Comparison of ENCODE assay signal across 1 cellular context in the genomic region with DNA sequence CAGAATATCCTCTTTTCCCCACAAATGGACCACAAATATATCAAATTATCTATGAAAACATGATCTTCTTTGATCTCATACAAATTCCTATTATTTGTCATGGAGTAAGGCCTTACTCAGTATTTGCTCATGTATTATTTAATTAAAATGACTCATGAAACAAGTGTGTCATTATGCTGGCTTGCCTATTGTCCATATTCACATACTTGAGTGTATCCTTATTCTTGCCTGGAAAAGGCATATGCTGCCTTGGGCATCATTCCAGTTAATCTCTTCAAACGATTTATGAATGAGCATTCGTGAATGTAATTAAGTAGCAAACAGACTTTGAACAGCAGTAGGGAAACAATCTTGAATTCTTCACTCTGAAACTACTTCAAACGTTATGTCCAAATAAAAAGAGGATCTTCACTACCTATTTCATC.
TF ChIP-seq lines count a peak whose summit lies in the region.

No MANE protein-coding gene starts in this region.

TF ChIP-seq in H1, 55 proteins besides CTCF, POLR2A, EP300 and RAD21 (continued from another document):
- TF ChIP-seq NRF1 (IDR thresholded peaks at IDR 0.05; ENCODE audit: low read depth, low read length) (no peak), SIX5 (IDR thresholded peaks at IDR 0.05; ENCODE audit: low read depth, low read length) (no peak), SUZ12 (IDR thresholded peaks at IDR 0.05; ENCODE audit: low read length) (no peak), GTF2F1 (IDR thresholded peaks at IDR 0.05; ENCODE audit: borderline replicate concordance, low read depth, low read length) (no peak), TEAD4 (IDR thresholded peaks at IDR 0.05; ENCODE audit: low read depth, low read length) (no peak), YY1 (IDR thresholded peaks at IDR 0.05; ENCODE audit: low read depth, low read length) (no peak), BCL11A (IDR thresholded peaks at IDR 0.05; ENCODE audit: low read depth in 2 of 2, low read length in 2 of 2) (no peak), JUND (IDR thresholded peaks at IDR 0.05; ENCODE audit: low read length) (no peak), RNF2 (IDR thresholded peaks at IDR 0.05; ENCODE audit: borderline replicate concordance, low read depth, low read length, missing control alignments, poor library complexity, severe bottlenecking) (no peak), SIN3A (conservative IDR thresholded peaks at IDR 0.05 in 1 of 2, IDR thresholded peaks at IDR 0.05 in 1 of 2; ENCODE audit: low read depth in 1 of 2, low read length in 2 of 2) (no peak), SRF (IDR thresholded peaks at IDR 0.05; ENCODE audit: low read depth, low read length) (no peak), KDM5A (IDR thresholded peaks at IDR 0.05; ENCODE audit: low read length) (no peak)
